Comparison of ENCODE assay signal across 8 cellular contexts in the genomic region with DNA sequence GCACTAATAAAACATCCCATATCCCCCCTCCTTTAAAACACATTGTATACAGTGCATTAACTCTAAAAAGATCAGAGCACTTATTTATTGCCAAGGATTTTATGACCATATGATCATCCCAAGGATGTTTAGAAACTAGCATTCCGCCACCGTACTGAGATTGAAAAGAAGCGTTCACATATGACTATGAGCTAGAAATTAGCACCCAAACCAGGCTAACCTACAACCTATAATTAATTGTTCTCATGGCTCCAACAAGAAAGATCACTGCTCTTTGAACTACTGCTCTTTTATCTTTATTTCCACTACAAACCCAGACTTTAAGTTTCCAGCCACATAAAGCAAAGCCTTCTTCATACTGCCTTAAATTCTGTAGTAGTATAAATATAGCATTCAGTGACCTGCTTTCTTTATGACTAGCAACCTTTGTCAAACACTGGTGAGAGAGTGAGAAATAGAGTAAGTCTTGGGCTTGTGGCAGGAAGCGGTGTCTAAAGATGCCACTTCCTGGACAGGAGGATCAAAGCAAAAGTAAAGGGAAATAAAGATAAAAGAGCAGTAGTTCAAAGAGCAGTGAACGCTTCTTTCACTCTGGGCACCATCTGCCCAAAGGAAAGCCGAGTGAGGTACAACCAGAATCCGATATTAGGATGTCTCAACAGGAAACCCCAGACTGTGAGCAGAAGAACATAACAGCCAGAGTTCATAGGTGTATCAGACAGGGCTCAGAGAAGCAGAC.
DNase-seq lines count a peak whose midpoint lies in the region; ATAC-seq and TF ChIP-seq lines count a peak whose summit lies in the region.

No MANE protein-coding gene starts in this region.

- H3K27me3 Mint-ChIP-seq in chondrocyte (ENCODE audit: low read depth), result peaks cover 4% of the 10 kb centered on the region

- intact Hi-C loops in cardiac septum (cut with DNase I), result loop anchor here (10.0 kb wide), 1 partner anchor 590 kb away; no protein-coding TSS in a partner anchor

- no peak overlapping the region for H3K4me3 Mint-ChIP-seq in chondrocyte (ENCODE audit: unreplicated experiment)

- no peaks in the 10 kb centered on the region for H3K9me3 Mint-ChIP-seq in chondrocyte (ENCODE audit: low read depth)

- CTCF ChIA-PET in RWPE1 (lab: Yijun Ruan, JAX), result no interaction called here

- POLR2A ChIA-PET in RWPE1 (lab: Yijun Ruan, JAX; ENCODE audit: low non-redundant PET), result no interaction called here

- peak; percentile 81 for ATAC-seq in GM18520 (IDR thresholded peaks at IDR 0.05; ENCODE audit: unreplicated experiment)
- ATAC-seq in HG02970 (IDR thresholded peaks at IDR 0.05; ENCODE audit: low FRiP score, unreplicated experiment), result peak; percentile 91
- ATAC-seq in stimulated activated naive CD8-positive, alpha-beta T cell treated with anti-CD3 and anti-CD28 coated beads, Interleukin-15, Interleukin-2, amounts not matched to agents 100 U/mL and 50 U/mL, for 24 hours, result peak; percentile 90

- H3K36me3 Mint-ChIP-seq in chondrocyte (ENCODE audit: low read depth), result peaks cover 2% of the 10 kb centered on the region

- TF ChIP-seq CTCF in RWPE1 (conservative IDR thresholded peaks at IDR 0.05; ENCODE audit: low read depth) (no peak), chondrocyte (IDR thresholded peaks at IDR 0.05) (no peak)

- no peak overlapping the region for H3K27ac Mint-ChIP-seq in chondrocyte (ENCODE audit: unreplicated experiment)

- peaks cover 4% of the 10 kb centered on the region for H3K4me1 Mint-ChIP-seq in chondrocyte (ENCODE audit: low read depth)

- no peak overlapping the region for H3K27ac ChIP-seq in RWPE1

- DNase-seq in T-helper 1 cell (peak; percentile 30 to 93 (median 54)), cardiac septum (ENCODE audit: low spot score) (no peak), RWPE1 (ENCODE audit: low spot score) (no peak), chondrocyte (ENCODE audit: low spot score) (no peak)
- peak; percentile 45 for DNase-seq in effector CD4-positive, alpha-beta T cell
- DNase-seq in stimulated activated naive CD8-positive, alpha-beta T cell treated with anti-CD3 and anti-CD28 coated beads, Interleukin-15, Interleukin-2, amounts not matched to agents 100 U/mL and 50 U/mL, for 24 hours, result peak; percentile 62

Comparison
In these comparisons a context has a peak if more than half of its experiments do, and no peak if none do; other contexts are left out.
1. DNase-seq: peak in T-helper 1 cell (5 of 5), effector CD4-positive, alpha-beta T cell (single experiment) and stimulated activated naive CD8-positive, alpha-beta T cell treated with anti-CD3 and anti-CD28 coated beads, Interleukin-15, Interleukin-2, amounts not matched to agents 100 U/mL and 50 U/mL, for 24 hours (single experiment); none in cardiac septum (single experiment), RWPE1 (single experiment) and chondrocyte (single experiment).
2. Peak in every context shown above with its lines, with median percentiles within 50 percentile points of each other: ATAC-seq.